In genomic region chr6:170292778-170293164, GRCh38 we compare ENCODE assay signal across 8 cellular contexts. TPM values are rescaled to one million over a fixed set of nuclear protein-coding genes. Genes with fewer than 3 reads are reported as not detected.
DNase-seq lines count a peak whose midpoint lies in the region; ATAC-seq and TF ChIP-seq lines count a peak whose summit lies in the region.

No MANE protein-coding gene starts in this region.

- H3K27me3 ChIP-seq in Peyer's patch = peaks cover 0 to 51% of the 10 kb centered on the region in 2 donors
- peaks cover 9 to 94% (median 33%) of the 10 kb centered on the region in 9 donors for H3K27me3 ChIP-seq in heart left ventricle
- H3K27me3 ChIP-seq in transverse colon = peaks cover 92% of the 10 kb centered on the region

- no peaks in the 10 kb centered on the region for H3K9me3 Mint-ChIP-seq in activated naive CD8-positive, alpha-beta T cell (ENCODE audit: low read depth)
- no peaks in the 10 kb centered on the region for H3K9me3 Mint-ChIP-seq in activated naive CD8-positive, alpha-beta T cell treated with anti-CD3 and anti-CD28 coated beads, Interleukin-2, amount 50 U/mL, for 24 hours
- no peaks in the 10 kb centered on the region for H3K9me3 Mint-ChIP-seq in activated T-helper 1 cell treated with anti-CD3 and anti-CD28 coated beads, Interleukin-12 subunit alpha, Interleukin-12 subunit beta, Interleukin-2, Interleukin-4 antibody, amounts not matched to agents 30 ng/mL and 10 ng/mL and 1 ng/mL, durations not matched to agents 14 hours and 24 hours and 36 hours

- intact Hi-C loops in heart left ventricle (cut with DNase I) = loop anchor here (2.0 to 10.0 kb wide), 15 partner anchors 125 to 462 kb away; no protein-coding TSS in a partner anchor
- intact Hi-C loops in transverse colon (cut with DNase I; ENCODE audit: low total_unique reads) = no loop called here
- intact Hi-C loops in activated T-helper 1 cell treated with anti-CD3 and anti-CD28 coated beads, Interleukin-12 subunit alpha, Interleukin-12 subunit beta, Interleukin-2, Interleukin-4 antibody, amounts not matched to agents 30 ng/mL and 10 ng/mL and 1 ng/mL, durations not matched to agents 14 hours and 24 hours and 36 hours (cut with micrococcal nuclease) = loop anchor here (1.0 to 5.0 kb wide), 4 partner anchors 14 to 500 kb away; partner anchors contain the start of gene FAM120B

- H3K4me1 ChIP-seq in Peyer's patch (peaks cover 9 to 74% (median 34%) of the 10 kb centered on the region in 4 donors), heart left ventricle (peaks cover 19 to 75% (median 54%) of the 10 kb centered on the region in 12 donors), transverse colon (peaks cover 16 to 77% (median 68%) of the 10 kb centered on the region in 4 donors)

- H3K4me3 ChIP-seq in Peyer's patch (no peak overlapping the region), heart left ventricle (peak overlapping the region in 3 of 12 donors; percentile 10 to 93 (median 89)), transverse colon (no peak overlapping the region)

- H3K36me3 Mint-ChIP-seq in activated naive CD8-positive, alpha-beta T cell = no peaks in the 10 kb centered on the region
- H3K36me3 Mint-ChIP-seq in activated naive CD8-positive, alpha-beta T cell treated with anti-CD3 and anti-CD28 coated beads, Interleukin-2, amount 50 U/mL, for 24 hours (ENCODE audit: low read depth) = peaks cover 3% of the 10 kb centered on the region
- H3K36me3 Mint-ChIP-seq in activated T-helper 1 cell treated with anti-CD3 and anti-CD28 coated beads, Interleukin-12 subunit alpha, Interleukin-12 subunit beta, Interleukin-2, Interleukin-4 antibody, amounts not matched to agents 30 ng/mL and 10 ng/mL and 1 ng/mL, durations not matched to agents 14 hours and 24 hours and 36 hours (ENCODE audit: low read depth) = peaks cover 5% of the 10 kb centered on the region

- peak overlapping the region; percentile 94 for H3K4me3 Mint-ChIP-seq in activated naive CD8-positive, alpha-beta T cell
- H3K4me3 Mint-ChIP-seq in activated naive CD8-positive, alpha-beta T cell treated with anti-CD3 and anti-CD28 coated beads, Interleukin-2, amount 50 U/mL, for 24 hours = no peak overlapping the region
- no peak overlapping the region for H3K4me3 Mint-ChIP-seq in activated T-helper 1 cell treated with anti-CD3 and anti-CD28 coated beads, Interleukin-12 subunit alpha, Interleukin-12 subunit beta, Interleukin-2, Interleukin-4 antibody, amounts not matched to agents 30 ng/mL and 10 ng/mL and 1 ng/mL, durations not matched to agents 14 hours and 24 hours and 36 hours

- peaks cover 16% of the 10 kb centered on the region for H3K27me3 Mint-ChIP-seq in activated naive CD8-positive, alpha-beta T cell
- H3K27me3 Mint-ChIP-seq in activated naive CD8-positive, alpha-beta T cell treated with anti-CD3 and anti-CD28 coated beads, Interleukin-2, amount 50 U/mL, for 24 hours = peaks cover 59% of the 10 kb centered on the region
- peaks cover 67% of the 10 kb centered on the region for H3K27me3 Mint-ChIP-seq in activated T-helper 1 cell treated with anti-CD3 and anti-CD28 coated beads, Interleukin-12 subunit alpha, Interleukin-12 subunit beta, Interleukin-2, Interleukin-4 antibody, amounts not matched to agents 30 ng/mL and 10 ng/mL and 1 ng/mL, durations not matched to agents 14 hours and 24 hours and 36 hours (ENCODE audit: insufficient read depth)

- H3K4me1 Mint-ChIP-seq in activated naive CD8-positive, alpha-beta T cell (ENCODE audit: low read depth) = peaks cover 43% of the 10 kb centered on the region
- H3K4me1 Mint-ChIP-seq in activated naive CD8-positive, alpha-beta T cell treated with anti-CD3 and anti-CD28 coated beads, Interleukin-2, amount 50 U/mL, for 24 hours = peaks cover 49% of the 10 kb centered on the region
- peaks cover 50% of the 10 kb centered on the region for H3K4me1 Mint-ChIP-seq in activated T-helper 1 cell treated with anti-CD3 and anti-CD28 coated beads, Interleukin-12 subunit alpha, Interleukin-12 subunit beta, Interleukin-2, Interleukin-4 antibody, amounts not matched to agents 30 ng/mL and 10 ng/mL and 1 ng/mL, durations not matched to agents 14 hours and 24 hours and 36 hours (ENCODE audit: low read depth)

- H3K36me3 ChIP-seq in Peyer's patch (peaks cover 0 to 5% (median 0%) of the 10 kb centered on the region in 3 donors), heart left ventricle (peaks cover 0 to 6% (median 3%) of the 10 kb centered on the region in 9 donors), transverse colon (no peaks in the 10 kb centered on the region)

- DNase-seq in activated naive CD8-positive, alpha-beta T cell treated with anti-CD3 and anti-CD28 coated beads, Interleukin-2, amount 50 U/mL, for 24 hours = no peak
- DNase-seq in Peyer's patch (no peak), heart left ventricle (no peak), transverse colon (no peak), T-helper 9 cell (no peak)
- DNase-seq in activated T-helper 1 cell treated with anti-CD3 and anti-CD28 coated beads, Interleukin-12 subunit alpha, Interleukin-12 subunit beta, Interleukin-2, Interleukin-4 antibody, amounts not matched to agents 30 ng/mL and 10 ng/mL and 1 ng/mL, durations not matched to agents 14 hours and 24 hours and 36 hours (ENCODE audit: low spot score) = no peak

- no peaks in the 10 kb centered on the region for H3K9me3 ChIP-seq in Peyer's patch
- no peaks in the 10 kb centered on the region for H3K9me3 ChIP-seq in heart left ventricle
- no peaks in the 10 kb centered on the region for H3K9me3 ChIP-seq in transverse colon

- ATAC-seq in activated naive CD8-positive, alpha-beta T cell treated with anti-CD3 and anti-CD28 coated beads, Interleukin-2, amount 50 U/mL, for 24 hours = no peak
- ATAC-seq in heart left ventricle = peak in 1 of 4 donors; percentile 28
- no peak for ATAC-seq in HG03139 (IDR thresholded peaks at IDR 0.05; ENCODE audit: unreplicated experiment)

- TF ChIP-seq POLR2A in Peyer's patch (IDR thresholded peaks at IDR 0.05) (no peak), heart left ventricle (IDR thresholded peaks at IDR 0.05) (no peak), transverse colon (IDR thresholded peaks at IDR 0.05) (no peak)

- in situ Hi-C loops in transverse colon (cut with MboI; ENCODE audit: low pct_ligation_motif_present in 1 of 4, low pct_unique_long_range_greater_than_20kb in 1 of 4, low sequenced_read_pairs in 3 of 4) = no loop called here

- no peak for TF ChIP-seq EP300 in transverse colon (IDR thresholded peaks at IDR 0.05; ENCODE audit: low read depth)

- WGBS in heart left ventricle, 4 donors = 11 to 20% (median 16%) methylated on average over 4 of the region's 4 CpGs
- WGBS in transverse colon (ENCODE audit: low coverage in 1 of 2), 2 donors = 0 to 6% methylated on average over 3 to 4 of the region's 4 CpGs

- TF ChIP-seq CTCF in Peyer's patch (IDR thresholded peaks at IDR 0.05) = peak in 4 of 6 experiments; percentile 10 to 17 (median 12)
- TF ChIP-seq CTCF in heart left ventricle (IDR thresholded peaks at IDR 0.05) = peak in 10 of 12 donors; percentile 12 to 50 (median 32)
- peak in 3 of 5 experiments; percentile 4 to 28 (median 18) for TF ChIP-seq CTCF in transverse colon (IDR thresholded peaks at IDR 0.05)

- no peak overlapping the region for H3K27ac Mint-ChIP-seq in activated naive CD8-positive, alpha-beta T cell
- no peak overlapping the region for H3K27ac Mint-ChIP-seq in activated naive CD8-positive, alpha-beta T cell treated with anti-CD3 and anti-CD28 coated beads, Interleukin-2, amount 50 U/mL, for 24 hours
- H3K27ac Mint-ChIP-seq in activated T-helper 1 cell treated with anti-CD3 and anti-CD28 coated beads, Interleukin-12 subunit alpha, Interleukin-12 subunit beta, Interleukin-2, Interleukin-4 antibody, amounts not matched to agents 30 ng/mL and 10 ng/mL and 1 ng/mL, durations not matched to agents 14 hours and 24 hours and 36 hours = no peak overlapping the region

- H3K27ac ChIP-seq in Peyer's patch (peak overlapping the region in 3 of 4 donors; percentile 42 to 90 (median 84)), heart left ventricle (no peak overlapping the region), transverse colon (peak overlapping the region in 3 of 4 donors; percentile 84 to 86 (median 86))

RNA-seq across cellular contexts. Expression of gene DLL1, which starts 1.9 kb away (rescaled TPM):
- total RNA-seq in Peyer's patch (10 to 100 TPM; 16.3 to 89.1 (median 32.3) TPM), heart left ventricle (10 to 100 TPM in 1 of 9 donors, 1 to 10 TPM in 8; 5.5 to 10.7 (median 8.0) TPM), transverse colon (10 to 100 TPM; 15.0 to 46.2 (median 25.9) TPM)
- polyA plus RNA-seq in heart left ventricle = 10 to 100 TPM in 1 of 2 donors, 1 to 10 TPM in 1; 2.6 to 10.0 TPM
- total RNA-seq in activated T-helper 1 cell treated with anti-CD3 and anti-CD28 coated beads, Interleukin-12 subunit alpha, Interleukin-12 subunit beta, Interleukin-2, Interleukin-4 antibody, amounts not matched to agents 30 ng/mL and 10 ng/mL and 1 ng/mL, durations not matched to agents 14 hours and 24 hours and 36 hours = not detected in 2 replicates

RNA-seq across cellular contexts. Expression of gene FAM120B, which starts 13.8 kb away (rescaled TPM):
- total RNA-seq in Peyer's patch = 10 to 100 TPM; 22.1 to 50.3 (median 38.1) TPM
- 10 to 100 TPM; 12.1 to 29.4 (median 19.9) TPM for total RNA-seq in heart left ventricle
- 1 to 10 TPM; 6.6 to 7.3 TPM for polyA plus RNA-seq in heart left ventricle
- total RNA-seq in transverse colon = 10 to 100 TPM; 24.7 to 35.9 (median 26.7) TPM
- 18.4 TPM in 2 replicates for total RNA-seq in activated T-helper 1 cell treated with anti-CD3 and anti-CD28 coated beads, Interleukin-12 subunit alpha, Interleukin-12 subunit beta, Interleukin-2, Interleukin-4 antibody, amounts not matched to agents 30 ng/mL and 10 ng/mL and 1 ng/mL, durations not matched to agents 14 hours and 24 hours and 36 hours

Comparison
In these comparisons a context has a peak if more than half of its experiments do, and no peak if none do; other contexts are left out.
1. H3K27ac ChIP-seq: peak in Peyer's patch (3 of 4) and transverse colon (3 of 4); none in heart left ventricle (0 of 12).
2. Peak in every context shown above with its lines, with median percentiles within 50 percentile points of each other: CTCF ChIP-seq.